In genomic region chr18:48991299-48992055, GRCh38 we compare ENCODE assay signal across 15 cellular contexts. TPM values are rescaled to one million over a fixed set of nuclear protein-coding genes. Genes with fewer than 3 reads are reported as not detected.
DNase-seq lines count a peak whose midpoint lies in the region; ATAC-seq and TF ChIP-seq lines count a peak whose summit lies in the region.
"Had no signal": no experiment of that assay in that cellular context is flagged by ENCODE, and none has a peak within 500 bp of the region (broad histone marks: within the 10 kb centered on the region; RNA-seq: fewer than 3 reads in every experiment).

No MANE protein-coding gene starts in this region.

- intact Hi-C loops in cardiac septum (cut with DNase I) (no loop called here), PC-9 (cut with micrococcal nuclease; ENCODE audit: unreplicated experiment) (loop anchor here (5.0 kb wide), 1 partner anchor 89 kb away; no protein-coding TSS in a partner anchor), tibial artery (cut with DNase I; ENCODE audit: low total_unique reads) (no loop called here), sciatic nerve (cut with DNase I) (no loop called here)

- H3K9me2 ChIP-seq in PC-9 (ENCODE audit: insufficient read depth) = no peaks in the 10 kb centered on the region

- ATAC-seq in foreskin keratinocyte (peak; percentile 78), sciatic nerve (no peak)
- ATAC-seq: activated CD4-positive, alpha-beta T cell treated with anti-CD3 and anti-CD28 coated beads for 36 hours had no signal

- H3K9me3 ChIP-seq in right atrium auricular region = no peaks in the 10 kb centered on the region
- no peaks in the 10 kb centered on the region for H3K9me3 ChIP-seq in PC-9 (ENCODE audit: insufficient read depth, low read depth)
- H3K9me3 ChIP-seq in tibial artery = no peaks in the 10 kb centered on the region
- no peaks in the 10 kb centered on the region for H3K9me3 ChIP-seq in suprapubic skin
- H3K9me3 ChIP-seq: left ventricle myocardium inferior, upper lobe of left lung had no signal

- no peaks in the 10 kb centered on the region for H3K36me3 ChIP-seq in right atrium auricular region
- no peaks in the 10 kb centered on the region for H3K36me3 ChIP-seq in PC-9 (ENCODE audit: low read depth)
- H3K36me3 ChIP-seq in tibial artery = no peaks in the 10 kb centered on the region
- no peaks in the 10 kb centered on the region for H3K36me3 ChIP-seq in suprapubic skin
- H3K36me3 ChIP-seq: left ventricle myocardium inferior, upper lobe of left lung had no signal

- no peaks in the 10 kb centered on the region for H4K20me1 ChIP-seq in PC-9 (ENCODE audit: insufficient read depth)

- POLR2A ChIA-PET in PC-9 (lab: Charles Lee; ENCODE audit: unreplicated experiment) = interaction anchor here (0.5 to 0.9 kb wide), 4 partner anchors 16 to 458 kb away, joined by 4 to 6 read pairs (median 5); no protein-coding TSS in a partner anchor

- peak overlapping the region; percentile 81 for H3K4me2 ChIP-seq in PC-9

- H3K4me1 ChIP-seq in right atrium auricular region (peaks cover 0 to 68% of the 10 kb centered on the region in 2 donors), PC-9 (replicated peaks; ENCODE audit: insufficient read depth) (peaks cover 79% of the 10 kb centered on the region), foreskin keratinocyte (peaks cover 4% of the 10 kb centered on the region), tibial artery (peaks cover 5 to 92% (median 65%) of the 10 kb centered on the region in 4 donors), suprapubic skin (peaks cover 19% of the 10 kb centered on the region)

- WGBS in suprapubic skin = 77% methylated on average over 15 of the region's 15 CpGs

- BruUV-seq in PC-9 (replicated peaks; lab: Mats Ljungman, UMichigan) = TSS peak; percentile 42

- TF ChIP-seq POLR2A in suprapubic skin (IDR thresholded peaks at IDR 0.05) = no peak

- CTCF ChIA-PET in PC-9 (lab: Charles Lee) = no interaction called here

- H2AFZ ChIP-seq in PC-9 = peak overlapping the region; percentile 56

- H3F3A ChIP-seq in PC-9 (ENCODE audit: insufficient read depth, low read depth) = peaks cover 47% of the 10 kb centered on the region

- no peaks in the 10 kb centered on the region for H3K27me3 ChIP-seq in right atrium auricular region
- no peaks in the 10 kb centered on the region for H3K27me3 ChIP-seq in PC-9 (ENCODE audit: insufficient read depth, low read depth)
- H3K27me3 ChIP-seq in foreskin keratinocyte = no peaks in the 10 kb centered on the region
- no peaks in the 10 kb centered on the region for H3K27me3 ChIP-seq in tibial artery
- H3K27me3 ChIP-seq in suprapubic skin = no peaks in the 10 kb centered on the region
- H3K27me3 ChIP-seq: upper lobe of left lung had no signal

- no peak for TF ChIP-seq CTCF in right atrium auricular region (IDR thresholded peaks at IDR 0.05)
- TF ChIP-seq CTCF in PC-9 (conservative IDR thresholded peaks at IDR 0.05) = no peak
- no peak for TF ChIP-seq CTCF in foreskin keratinocyte (conservative IDR thresholded peaks at IDR 0.05)
- TF ChIP-seq CTCF in tibial artery (IDR thresholded peaks at IDR 0.05) = no peak
- TF ChIP-seq CTCF in suprapubic skin (IDR thresholded peaks at IDR 0.05) = no peak
- TF ChIP-seq CTCF in GM10266 (IDR thresholded peaks at IDR 0.05; ENCODE audit: control insufficient read depth, insufficient read depth, low read depth, missing control alignments) = no peak

- no peaks in the 10 kb centered on the region for H3K79me2 ChIP-seq in PC-9 (ENCODE audit: low read depth)

- DNase-seq in right atrium auricular region (ENCODE audit: low spot score) (no peak), cardiac septum (ENCODE audit: low spot score) (no peak), PC-9 (peak; percentile 52 to 91), foreskin keratinocyte (peak; percentile 49 to 84), tibial artery (no peak), sciatic nerve (ENCODE audit: low spot score) (no peak), suprapubic skin (ENCODE audit: low spot score in 2 of 2) (no peak), GM10266 (ENCODE audit: extremely low spot score) (no peak)
- DNase-seq: activated CD4-positive, alpha-beta T cell treated with anti-CD3 and anti-CD28 coated beads for 36 hours; activated effector memory CD4-positive, alpha-beta T cell treated with anti-CD3 and anti-CD28 coated beads, Interleukin-2, amount 50 U/mL, for 16 hours; DMS79; left ventricle myocardium inferior; NCI-H2029; NCI-H510A had no signal

- no peak for TF ChIP-seq EP300 in suprapubic skin (IDR thresholded peaks at IDR 0.05)

- H3K4me3 ChIP-seq in right atrium auricular region = no peak overlapping the region
- peak overlapping the region; percentile 42; the same call in 1 of the 2 replicates for H3K4me3 ChIP-seq in PC-9
- no peak overlapping the region for H3K4me3 ChIP-seq in tibial artery
- no peak overlapping the region for H3K4me3 ChIP-seq in suprapubic skin
- H3K4me3 ChIP-seq: left ventricle myocardium inferior, upper lobe of left lung had no signal

- H3K27ac ChIP-seq in right atrium auricular region (peak overlapping the region; percentile 62 to 64), PC-9 (peak overlapping the region; percentile 92), foreskin keratinocyte (peak overlapping the region; percentile 13), tibial artery (peak overlapping the region; percentile 76 to 82), suprapubic skin (no peak overlapping the region)

RNA-seq across cellular contexts. Expression of gene SMAD7, which starts 40.7 kb away (rescaled TPM):
- total RNA-seq in right atrium auricular region (10 to 100 TPM; 55.1 to 98.1 TPM), cardiac septum (42.4 TPM), PC-9 (2021) (5.0 and 5.8 TPM in 2 replicates), foreskin keratinocyte (7.2 and 10.5 TPM in 2 replicates), sciatic nerve (44.0 TPM), suprapubic skin (10 to 100 TPM; 19.7 to 41.6 (median 27.8) TPM)
- polyA plus RNA-seq in foreskin keratinocyte = 4.3 and 5.2 TPM in 2 replicates

Comparison
In these comparisons a context has a peak if more than half of its experiments do, and no peak if none do; other contexts are left out.
1. DNase-seq: peak in PC-9 (2 of 2) and foreskin keratinocyte (2 of 2); none in right atrium auricular region (single experiment), cardiac septum (single experiment), tibial artery (0 of 2), sciatic nerve (single experiment), suprapubic skin (0 of 2) and GM10266 (single experiment).